ENCODE assay signal across 8 cellular contexts in genomic region chr12:26226629-26227375, GRCh38. TPM values are rescaled to one million over a fixed set of nuclear protein-coding genes. Genes with fewer than 3 reads are reported as not detected.
DNase-seq lines count a peak whose midpoint lies in the region; ATAC-seq, FAIRE-seq and TF ChIP-seq lines count a peak whose summit lies in the region.

No MANE protein-coding gene starts in this region.

- no peak for TF ChIP-seq EP300 in gastroesophageal sphincter (IDR thresholded peaks at IDR 0.05)

- DNase-seq in H54 (ENCODE audit: insufficient read length, low spot score) (peak; percentile 30), NCI-H446 (lab: John Stamatoyannopoulos, UW) (no peak), middle frontal gyrus (ENCODE audit: extremely low spot score, low spot score) (no peak)
- DNase-seq in stimulated activated CD4-positive, alpha-beta T cell treated with anti-CD3 and anti-CD28 coated beads, Interleukin-12 subunit alpha, Interleukin-12 subunit beta, amount 100 ng/mL, for 4 hours, result no peak
- DNase-seq in activated T-helper 1 cell treated with anti-CD3 and anti-CD28 coated beads, Interleukin-12 subunit alpha, Interleukin-12 subunit beta, Interleukin-2, Interleukin-4 antibody, amounts not matched to agents 30 ng/mL and 10 ng/mL and 1 ng/mL, durations not matched to agents 14 hours and 24 hours and 36 hours (ENCODE audit: low spot score), result no peak

- FAIRE-seq in H54 (lab: Jason Lieb, UNC), result no peak

- no peaks in the 10 kb centered on the region for H3K36me3 Mint-ChIP-seq in activated T-helper 1 cell treated with anti-CD3 and anti-CD28 coated beads, Interleukin-12 subunit alpha, Interleukin-12 subunit beta, Interleukin-2, Interleukin-4 antibody, amounts not matched to agents 30 ng/mL and 10 ng/mL and 1 ng/mL, durations not matched to agents 14 hours and 24 hours and 36 hours (ENCODE audit: low read depth)

- intact Hi-C loops in activated T-helper 1 cell treated with anti-CD3 and anti-CD28 coated beads, Interleukin-12 subunit alpha, Interleukin-12 subunit beta, Interleukin-2, Interleukin-4 antibody, amounts not matched to agents 30 ng/mL and 10 ng/mL and 1 ng/mL, durations not matched to agents 14 hours and 24 hours and 36 hours (cut with micrococcal nuclease), result no loop called here

- H3K27ac Mint-ChIP-seq in activated T-helper 1 cell treated with anti-CD3 and anti-CD28 coated beads, Interleukin-12 subunit alpha, Interleukin-12 subunit beta, Interleukin-2, Interleukin-4 antibody, amounts not matched to agents 30 ng/mL and 10 ng/mL and 1 ng/mL, durations not matched to agents 14 hours and 24 hours and 36 hours, result no peak overlapping the region

- H3K9me3 ChIP-seq in gastroesophageal sphincter (no peaks in the 10 kb centered on the region), neuron (ENCODE audit: low read length) (no peaks in the 10 kb centered on the region)

- peaks cover 35% of the 10 kb centered on the region for H3K27me3 Mint-ChIP-seq in activated T-helper 1 cell treated with anti-CD3 and anti-CD28 coated beads, Interleukin-12 subunit alpha, Interleukin-12 subunit beta, Interleukin-2, Interleukin-4 antibody, amounts not matched to agents 30 ng/mL and 10 ng/mL and 1 ng/mL, durations not matched to agents 14 hours and 24 hours and 36 hours (ENCODE audit: insufficient read depth)

- WGBS in gastroesophageal sphincter (ENCODE audit: low coverage in 1 of 2), 2 donors, result 12 to 17% methylated on average over 10 to 21 of the region's 45 CpGs

- peaks cover 0 to 18% (median 10%) of the 10 kb centered on the region in 3 donors for H3K4me1 ChIP-seq in gastroesophageal sphincter
- H3K4me1 ChIP-seq in neuron (ENCODE audit: insufficient read depth, low read length), result peaks cover 7% of the 10 kb centered on the region

- H3K4me3 Mint-ChIP-seq in activated T-helper 1 cell treated with anti-CD3 and anti-CD28 coated beads, Interleukin-12 subunit alpha, Interleukin-12 subunit beta, Interleukin-2, Interleukin-4 antibody, amounts not matched to agents 30 ng/mL and 10 ng/mL and 1 ng/mL, durations not matched to agents 14 hours and 24 hours and 36 hours, result no peak overlapping the region

- ATAC-seq in SK-N-SH treated with all-trans-retinoic acid at 6 μM for 48 hours (peak; percentile 89), gastroesophageal sphincter (peak; percentile 69)

- H3K9me3 Mint-ChIP-seq in activated T-helper 1 cell treated with anti-CD3 and anti-CD28 coated beads, Interleukin-12 subunit alpha, Interleukin-12 subunit beta, Interleukin-2, Interleukin-4 antibody, amounts not matched to agents 30 ng/mL and 10 ng/mL and 1 ng/mL, durations not matched to agents 14 hours and 24 hours and 36 hours, result no peaks in the 10 kb centered on the region

- TF ChIP-seq POLR2A in H54 (IDR thresholded peaks at IDR 0.05; ENCODE audit: low read depth, low read length) (no peak; the same call in 1 of the 2 replicates), gastroesophageal sphincter (IDR thresholded peaks at IDR 0.05) (peak; percentile 10 to 11)

- H2AFZ ChIP-seq in neuron (ENCODE audit: low read depth, low read length), result peak overlapping the region; percentile 88

- TF ChIP-seq CTCF in gastroesophageal sphincter (IDR thresholded peaks at IDR 0.05), result peak in 2 of 4 experiments; percentile 7 to 22

- H3K4me3 ChIP-seq in gastroesophageal sphincter (peak overlapping the region; percentile 41 to 57), neuron (ENCODE audit: low read length) (peak overlapping the region; percentile 50)

- peaks cover 0 to 4% of the 10 kb centered on the region in 2 donors for H3K36me3 ChIP-seq in gastroesophageal sphincter
- H3K36me3 ChIP-seq in neuron (ENCODE audit: insufficient read depth, low read length), result no peaks in the 10 kb centered on the region

- peak overlapping the region; percentile 44 to 84 (median 80) for H3K27ac ChIP-seq in gastroesophageal sphincter

- H3K27me3 ChIP-seq in gastroesophageal sphincter (no peaks in the 10 kb centered on the region), neuron (ENCODE audit: insufficient read depth, low read length) (no peaks in the 10 kb centered on the region)

- no peaks in the 10 kb centered on the region for H3K4me1 Mint-ChIP-seq in activated T-helper 1 cell treated with anti-CD3 and anti-CD28 coated beads, Interleukin-12 subunit alpha, Interleukin-12 subunit beta, Interleukin-2, Interleukin-4 antibody, amounts not matched to agents 30 ng/mL and 10 ng/mL and 1 ng/mL, durations not matched to agents 14 hours and 24 hours and 36 hours (ENCODE audit: low read depth)

TF ChIP-seq in SK-N-SH treated with all-trans-retinoic acid at 6 μM for 48 hours, 23 proteins besides CTCF, POLR2A, EP300 and RAD21:
- no peak for TF ChIP-seq OSR1 (CRISPR knock-in tag; IDR thresholded peaks at IDR 0.05)

RNA-seq across cellular contexts. Expression of gene SSPN, which starts 31.4 kb away (rescaled TPM):
- total RNA-seq in gastroesophageal sphincter, result 10 to 100 TPM; 35.9 to 65.4 (median 53.3) TPM
- not detected in 2 replicates for total RNA-seq in activated T-helper 1 cell treated with anti-CD3 and anti-CD28 coated beads, Interleukin-12 subunit alpha, Interleukin-12 subunit beta, Interleukin-2, Interleukin-4 antibody, amounts not matched to agents 30 ng/mL and 10 ng/mL and 1 ng/mL, durations not matched to agents 14 hours and 24 hours and 36 hours

Comparison
In these comparisons a context has a peak if more than half of its experiments do, and no peak if none do; other contexts are left out.
1. RNA of gene SSPN, which starts 31.4 kb away (total RNA-seq): 35.9 to 65.4 TPM in gastroesophageal sphincter; not detected in activated T-helper 1 cell treated with anti-CD3 and anti-CD28 coated beads, Interleukin-12 subunit alpha, Interleukin-12 subunit beta, Interleukin-2, Interleukin-4 antibody, amounts not matched to agents 30 ng/mL and 10 ng/mL and 1 ng/mL, durations not matched to agents 14 hours and 24 hours and 36 hours; every median in the first group is over 10 times any median in the second.